Comparison of ENCODE assay signal across 18 cellular contexts in genomic region chr17:41421116-41421515, GRCh38. TPM values are rescaled to one million over a fixed set of nuclear protein-coding genes. Genes with fewer than 3 reads are reported as not detected.
DNase-seq lines count a peak whose midpoint lies in the region; TF ChIP-seq lines count a peak whose summit lies in the region.
"Had no signal": no experiment of that assay in that cellular context is flagged by ENCODE, and none has a peak within 500 bp of the region (broad histone marks: within the 10 kb centered on the region; RNA-seq: fewer than 3 reads in every experiment).

No MANE protein-coding gene starts in this region.

- TF ChIP-seq CTCF in LNCaP clone FGC (IDR thresholded peaks at IDR 0.05; ENCODE audit: control insufficient read depth, extremely low read depth, insufficient read depth): no peak
- no peak for TF ChIP-seq CTCF in breast epithelium (IDR thresholded peaks at IDR 0.05)
- TF ChIP-seq CTCF in endothelial cell (IDR thresholded peaks at IDR 0.05; ENCODE audit: unreplicated experiment): no peak

- no peak for TF ChIP-seq POLR2A in breast epithelium (IDR thresholded peaks at IDR 0.05)

- intact Hi-C loops in breast epithelium (cut with DNase I; ENCODE audit: low total_unique reads): no loop called here

- DNase-seq in LNCaP clone FGC (ENCODE audit: low read depth) (peak; percentile 44), breast epithelium (ENCODE audit: low spot score in 2 of 2) (no peak), islet precursor cell (peak; percentile 89), ureter (ENCODE audit: low spot score) (peak; percentile 52), inferior parietal cortex (ENCODE audit: extremely low spot score) (no peak), endothelial cell (ENCODE audit: low spot score) (no peak), NCI-H1436 treated with DMSO at 0.1 percent for 48 hours (lab: John Stamatoyannopoulos, UW) (no peak)
- DNase-seq: CD4-positive, alpha-beta T cell; NCI-H187 treated with DMSO at 0.1 percent for 48 hours; NCI-H524 treated with DMSO at 0.1 percent for 48 hours; stimulated activated CD4-positive, alpha-beta T cell treated with anti-CD3 and anti-CD28 coated beads, Interleukin-12 subunit alpha, Interleukin-12 subunit beta, amount 100 ng/mL, for 4 hours; stimulated activated naive CD8-positive, alpha-beta T cell treated with anti-CD3 and anti-CD28 coated beads, Interleukin-15, amount 100 ng/mL, for 72 hours; T-cell had no signal

- peaks cover 1% of the 10 kb centered on the region for H3K27me3 Mint-ChIP-seq in endothelial cell (ENCODE audit: unreplicated experiment)
- H3K27me3 Mint-ChIP-seq: activated naive CD4-positive, alpha-beta T cell treated with anti-CD3 and anti-CD28 coated beads, Interleukin-2, amount 50 U/mL, for 24 hours; CD4-positive, alpha-beta T cell; stimulated activated naive CD8-positive, alpha-beta T cell treated with anti-CD3 and anti-CD28 coated beads, Interleukin-15, amount 100 ng/mL, for 72 hours; T-cell had no signal

- no peaks in the 10 kb centered on the region for H3K27me3 ChIP-seq in breast epithelium
- H3K27me3 ChIP-seq: gastroesophageal sphincter had no signal

- H3K4me1 Mint-ChIP-seq in endothelial cell (ENCODE audit: unreplicated experiment): no peaks in the 10 kb centered on the region

- no peak overlapping the region for H3K4me3 ChIP-seq in LNCaP clone FGC (ENCODE audit: low read depth, low read length)
- no peak overlapping the region for H3K4me3 ChIP-seq in breast epithelium
- H3K4me3 ChIP-seq: gastroesophageal sphincter had no signal

- H3K27ac ChIP-seq in breast epithelium: peak overlapping the region; percentile 68 to 82
- H3K27ac ChIP-seq: gastroesophageal sphincter had no signal

- H3K4me3 Mint-ChIP-seq in endothelial cell (ENCODE audit: unreplicated experiment): no peak overlapping the region
- H3K4me3 Mint-ChIP-seq: activated naive CD4-positive, alpha-beta T cell treated with anti-CD3 and anti-CD28 coated beads, Interleukin-2, amount 50 U/mL, for 24 hours; CD4-positive, alpha-beta T cell; stimulated activated naive CD8-positive, alpha-beta T cell treated with anti-CD3 and anti-CD28 coated beads, Interleukin-15, amount 100 ng/mL, for 72 hours; T-cell had no signal

- no peak overlapping the region for H3K27ac Mint-ChIP-seq in endothelial cell (ENCODE audit: unreplicated experiment)
- H3K27ac Mint-ChIP-seq: activated naive CD4-positive, alpha-beta T cell treated with anti-CD3 and anti-CD28 coated beads, Interleukin-2, amount 50 U/mL, for 24 hours; CD4-positive, alpha-beta T cell; stimulated activated naive CD8-positive, alpha-beta T cell treated with anti-CD3 and anti-CD28 coated beads, Interleukin-15, amount 100 ng/mL, for 72 hours; T-cell had no signal

- peaks cover 0 to 9% of the 10 kb centered on the region in 2 donors for H3K4me1 ChIP-seq in breast epithelium

- H3K36me3 ChIP-seq in breast epithelium: no peaks in the 10 kb centered on the region
- H3K36me3 ChIP-seq: gastroesophageal sphincter had no signal

- no peaks in the 10 kb centered on the region for H3K9me3 Mint-ChIP-seq in endothelial cell (ENCODE audit: unreplicated experiment)
- H3K9me3 Mint-ChIP-seq: activated naive CD4-positive, alpha-beta T cell treated with anti-CD3 and anti-CD28 coated beads, Interleukin-2, amount 50 U/mL, for 24 hours; CD4-positive, alpha-beta T cell; stimulated activated naive CD8-positive, alpha-beta T cell treated with anti-CD3 and anti-CD28 coated beads, Interleukin-15, amount 100 ng/mL, for 72 hours; T-cell had no signal

- H3K36me3 Mint-ChIP-seq in endothelial cell (ENCODE audit: low read depth, unreplicated experiment): no peaks in the 10 kb centered on the region
- H3K36me3 Mint-ChIP-seq: activated naive CD4-positive, alpha-beta T cell treated with anti-CD3 and anti-CD28 coated beads, Interleukin-2, amount 50 U/mL, for 24 hours; T-cell had no signal

- H3K9me3 ChIP-seq in breast epithelium: no peaks in the 10 kb centered on the region
- H3K9me3 ChIP-seq: gastroesophageal sphincter had no signal

RNA-seq across cellular contexts. Expression of gene KRT37, which starts 3.3 kb away (rescaled TPM):
- total RNA-seq in breast epithelium (not detected), ureter (not detected), endothelial cell (ENCODE audit: unreplicated experiment) (not detected)
- total RNA-seq: CD4-positive, alpha-beta T cell; G401; gastroesophageal sphincter; LHCN-M2; osteocyte; T-cell had no signal

RNA-seq across cellular contexts. Expression of gene KRT38, which starts 19.7 kb away (rescaled TPM):
- total RNA-seq in breast epithelium (not detected), ureter (not detected), endothelial cell (ENCODE audit: unreplicated experiment) (not detected)
- total RNA-seq: CD4-positive, alpha-beta T cell; G401; gastroesophageal sphincter; LHCN-M2; osteocyte; T-cell had no signal

RNA-seq across cellular contexts. Expression of gene KRT31, which starts 23.7 kb away (rescaled TPM):
- total RNA-seq in breast epithelium: not detected
- not detected for total RNA-seq in ureter
- total RNA-seq in endothelial cell (ENCODE audit: unreplicated experiment): not detected
- total RNA-seq: CD4-positive, alpha-beta T cell; G401; gastroesophageal sphincter; LHCN-M2; osteocyte; T-cell had no signal

RNA-seq across cellular contexts. Expression of gene KRT34, which starts 39.0 kb away (rescaled TPM):
- not detected for total RNA-seq in breast epithelium
- not detected for total RNA-seq in ureter
- total RNA-seq in endothelial cell (ENCODE audit: unreplicated experiment): not detected
- total RNA-seq: CD4-positive, alpha-beta T cell; G401; osteocyte; T-cell had no signal

RNA-seq across cellular contexts. Expression of gene KRT32, which starts 46.1 kb away (rescaled TPM):
- total RNA-seq in breast epithelium (under 1 TPM in 2 of 3 donors, not detected in 1; 0.33 to 0.73 TPM), ureter (not detected), endothelial cell (ENCODE audit: unreplicated experiment) (not detected)
- total RNA-seq: CD4-positive, alpha-beta T cell; G401; LHCN-M2; osteocyte; T-cell had no signal

Comparison
In these comparisons a context has a peak if more than half of its experiments do, and no peak if none do; other contexts are left out.
1. DNase-seq: peak in LNCaP clone FGC (single experiment), islet precursor cell (single experiment) and ureter (single experiment); none in breast epithelium (0 of 2), inferior parietal cortex (single experiment), endothelial cell (single experiment) and NCI-H1436 treated with DMSO at 0.1 percent for 48 hours (single experiment).